Comparison of ENCODE assay signal across 1 cellular context in the genomic region with DNA sequence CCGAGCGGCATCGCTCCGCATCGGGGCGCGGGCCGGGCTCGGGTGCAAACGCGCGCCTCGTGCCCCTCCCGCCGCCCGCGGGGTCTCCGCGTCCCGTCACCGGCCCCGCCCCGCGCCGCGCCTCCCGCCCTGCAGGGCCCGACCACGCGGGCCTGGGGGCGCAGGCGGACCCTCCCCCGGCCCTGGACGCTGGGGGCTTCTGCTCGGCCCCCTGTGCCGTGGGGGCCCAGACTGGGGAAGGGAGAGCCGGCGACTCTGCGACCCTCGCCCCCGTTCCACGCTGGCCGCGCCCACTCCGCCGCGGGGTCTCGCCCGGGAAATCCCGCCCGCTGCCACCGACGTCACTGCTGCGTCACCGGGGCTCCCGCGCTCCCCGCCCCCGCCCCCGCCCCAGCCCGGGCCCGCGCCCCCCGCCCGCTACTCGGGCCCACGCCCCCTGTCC.
TF ChIP-seq lines count a peak whose summit lies in the region.

TSS of gene GNG4 (minus strand) at position 63 of the 442 bp plus-strand sequence. CDS start 65,946 bp downstream, outside the sequence.

TF ChIP-seq in HEK293, 187 proteins besides CTCF, POLR2A, EP300 and RAD21 (continued from another document and continues in another):
- TF ChIP-seq PRDM4 (tag by site-specific recombination; IDR thresholded peaks at IDR 0.05) (no peak), ZNF140 (tag by site-specific recombination; IDR thresholded peaks at IDR 0.05) (no peak), ZNF561 (tag by site-specific recombination; IDR thresholded peaks at IDR 0.05; ENCODE audit: borderline replicate concordance) (no peak; the same call in 1 of the 2 replicates), ZNF629 (tag by site-specific recombination; IDR thresholded peaks at IDR 0.05) (peak; percentile 78), ZNF223 (tag by site-specific recombination; IDR thresholded peaks at IDR 0.05) (no peak), AEBP2 (tag by site-specific recombination; IDR thresholded peaks at IDR 0.05; ENCODE audit: borderline replicate concordance) (no peak), ZNF747 (tag by site-specific recombination; IDR thresholded peaks at IDR 0.05) (no peak), ZNF610 (tag by site-specific recombination; IDR thresholded peaks at IDR 0.05; ENCODE audit: borderline replicate concordance) (no peak), ZSCAN16 (tag by site-specific recombination; IDR thresholded peaks at IDR 0.05) (no peak), ZNF37A (tag by site-specific recombination; IDR thresholded peaks at IDR 0.05) (no peak), SP7 (tag by site-specific recombination; IDR thresholded peaks at IDR 0.05) (no peak), ZNF677 (tag by site-specific recombination; IDR thresholded peaks at IDR 0.05) (peak; percentile 4; the same call in 1 of the 2 replicates), TCF7L2 (IDR thresholded peaks at IDR 0.05; ENCODE audit: borderline replicate concordance, low read depth, low read length) (no peak), ZNF843 (tag by site-specific recombination; IDR thresholded peaks at IDR 0.05) (no peak), SP3 (tag by site-specific recombination; IDR thresholded peaks at IDR 0.05) (peak; percentile 61), ZNF23 (tag by site-specific recombination; IDR thresholded peaks at IDR 0.05; ENCODE audit: borderline replicate concordance) (no peak), ZNF514 (tag by site-specific recombination; IDR thresholded peaks at IDR 0.05) (no peak), ZNF155 (tag by site-specific recombination; IDR thresholded peaks at IDR 0.05) (no peak), ZNF416 (tag by site-specific recombination; IDR thresholded peaks at IDR 0.05) (no peak), ZNF626 (tag by site-specific recombination; IDR thresholded peaks at IDR 0.05) (no peak), ZFHX2 (tag by site-specific recombination; conservative IDR thresholded peaks at IDR 0.05) (peak; percentile 87), ZNF292 (tag by site-specific recombination; IDR thresholded peaks at IDR 0.05; ENCODE audit: borderline replicate concordance, low read depth) (no peak), PATZ1 (tag by site-specific recombination; IDR thresholded peaks at IDR 0.05) (no peak; the same call in 1 of the 2 replicates), GLIS1 (tag by site-specific recombination; IDR thresholded peaks at IDR 0.05) (no peak), ZNF138 (tag by site-specific recombination; IDR thresholded peaks at IDR 0.05; ENCODE audit: borderline replicate concordance) (no peak), ZNF623 (tag by site-specific recombination; IDR thresholded peaks at IDR 0.05) (no peak), ZNF157 (tag by site-specific recombination; IDR thresholded peaks at IDR 0.05) (no peak), ZNF473 (tag by site-specific recombination; IDR thresholded peaks at IDR 0.05) (no peak), ZNF114 (tag by site-specific recombination; IDR thresholded peaks at IDR 0.05) (no peak), ZBTB20 (tag by site-specific recombination; IDR thresholded peaks at IDR 0.05) (no peak), KLF8 (tag by site-specific recombination; IDR thresholded peaks at IDR 0.05) (peak; percentile 82), ZNF2 (tag by site-specific recombination; IDR thresholded peaks at IDR 0.05) (no peak), ZNF558 (tag by site-specific recombination; IDR thresholded peaks at IDR 0.05) (no peak), ZNF266 (tag by site-specific recombination; IDR thresholded peaks at IDR 0.05; ENCODE audit: low read depth) (no peak), ZNF501 (tag by site-specific recombination; IDR thresholded peaks at IDR 0.05) (no peak), ZBTB8A (tag by site-specific recombination; IDR thresholded peaks at IDR 0.05) (peak; percentile 3; the same call in 1 of the 2 replicates), OSR2 (tag by site-specific recombination; IDR thresholded peaks at IDR 0.05) (no peak), KLF16 (tag by site-specific recombination; IDR thresholded peaks at IDR 0.05) (peak; percentile 39; the same call in 1 of the 2 replicates), TSHZ1 (tag by site-specific recombination; IDR thresholded peaks at IDR 0.05; ENCODE audit: borderline replicate concordance) (no peak), ZBTB48 (tag by site-specific recombination; IDR thresholded peaks at IDR 0.05) (no peak)
- TF ChIP-seq, protein P1, sequence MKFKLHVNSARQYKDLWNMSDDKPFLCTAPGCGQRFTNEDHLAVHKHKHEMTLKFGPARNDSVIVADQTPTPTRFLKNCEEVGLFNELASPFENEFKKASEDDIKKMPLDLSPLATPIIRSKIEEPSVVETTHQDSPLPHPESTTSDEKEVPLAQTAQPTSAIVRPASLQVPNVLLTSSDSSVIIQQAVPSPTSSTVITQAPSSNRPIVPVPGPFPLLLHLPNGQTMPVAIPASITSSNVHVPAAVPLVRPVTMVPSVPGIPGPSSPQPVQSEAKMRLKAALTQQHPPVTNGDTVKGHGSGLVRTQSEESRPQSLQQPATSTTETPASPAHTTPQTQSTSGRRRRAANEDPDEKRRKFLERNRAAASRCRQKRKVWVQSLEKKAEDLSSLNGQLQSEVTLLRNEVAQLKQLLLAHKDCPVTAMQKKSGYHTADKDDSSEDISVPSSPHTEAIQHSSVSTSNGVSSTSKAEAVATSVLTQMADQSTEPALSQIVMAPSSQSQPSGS (tag by site-specific recombination; IDR thresholded peaks at IDR 0.05; ENCODE audit: low read depth), result no peak
- TF ChIP-seq, protein P2, sequence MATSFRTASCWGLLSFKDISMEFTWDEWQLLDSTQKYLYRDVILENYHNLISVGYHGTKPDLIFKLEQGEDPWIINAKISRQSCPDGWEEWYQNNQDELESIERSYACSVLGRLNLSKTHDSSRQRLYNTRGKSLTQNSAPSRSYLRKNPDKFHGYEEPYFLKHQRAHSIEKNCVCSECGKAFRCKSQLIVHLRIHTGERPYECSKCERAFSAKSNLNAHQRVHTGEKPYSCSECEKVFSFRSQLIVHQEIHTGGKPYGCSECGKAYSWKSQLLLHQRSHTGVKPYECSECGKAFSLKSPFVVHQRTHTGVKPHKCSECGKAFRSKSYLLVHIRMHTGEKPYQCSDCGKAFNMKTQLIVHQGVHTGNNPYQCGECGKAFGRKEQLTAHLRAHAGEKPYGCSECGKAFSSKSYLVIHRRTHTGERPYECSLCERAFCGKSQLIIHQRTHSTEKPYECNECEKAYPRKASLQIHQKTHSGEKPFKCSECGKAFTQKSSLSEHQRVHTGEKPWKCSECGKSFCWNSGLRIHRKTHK (tag by site-specific recombination; IDR thresholded peaks at IDR 0.05), result no peak
- TF ChIP-seq, protein P3, sequence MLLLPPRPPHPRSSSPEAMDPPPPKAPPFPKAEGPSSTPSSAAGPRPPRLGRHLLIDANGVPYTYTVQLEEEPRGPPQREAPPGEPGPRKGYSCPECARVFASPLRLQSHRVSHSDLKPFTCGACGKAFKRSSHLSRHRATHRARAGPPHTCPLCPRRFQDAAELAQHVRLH (tag by site-specific recombination; IDR thresholded peaks at IDR 0.05), result no peak
- TF ChIP-seq, protein P4, sequence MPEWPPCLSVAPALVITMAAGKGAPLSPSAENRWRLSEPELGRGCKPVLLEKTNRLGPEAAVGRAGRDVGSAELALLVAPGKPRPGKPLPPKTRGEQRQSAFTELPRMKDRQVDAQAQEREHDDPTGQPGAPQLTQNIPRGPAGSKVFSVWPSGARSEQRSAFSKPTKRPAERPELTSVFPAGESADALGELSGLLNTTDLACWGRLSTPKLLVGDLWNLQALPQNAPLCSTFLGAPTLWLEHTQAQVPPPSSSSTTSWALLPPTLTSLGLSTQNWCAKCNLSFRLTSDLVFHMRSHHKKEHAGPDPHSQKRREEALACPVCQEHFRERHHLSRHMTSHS (tag by site-specific recombination; IDR thresholded peaks at IDR 0.05), result no peak
- TF ChIP-seq, protein P5, sequence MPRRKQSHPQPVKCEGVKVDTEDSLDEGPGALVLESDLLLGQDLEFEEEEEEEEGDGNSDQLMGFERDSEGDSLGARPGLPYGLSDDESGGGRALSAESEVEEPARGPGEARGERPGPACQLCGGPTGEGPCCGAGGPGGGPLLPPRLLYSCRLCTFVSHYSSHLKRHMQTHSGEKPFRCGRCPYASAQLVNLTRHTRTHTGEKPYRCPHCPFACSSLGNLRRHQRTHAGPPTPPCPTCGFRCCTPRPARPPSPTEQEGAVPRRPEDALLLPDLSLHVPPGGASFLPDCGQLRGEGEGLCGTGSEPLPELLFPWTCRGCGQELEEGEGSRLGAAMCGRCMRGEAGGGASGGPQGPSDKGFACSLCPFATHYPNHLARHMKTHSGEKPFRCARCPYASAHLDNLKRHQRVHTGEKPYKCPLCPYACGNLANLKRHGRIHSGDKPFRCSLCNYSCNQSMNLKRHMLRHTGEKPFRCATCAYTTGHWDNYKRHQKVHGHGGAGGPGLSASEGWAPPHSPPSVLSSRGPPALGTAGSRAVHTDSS (tag by site-specific recombination; IDR thresholded peaks at IDR 0.05), result no peak
- TF ChIP-seq, protein P6, sequence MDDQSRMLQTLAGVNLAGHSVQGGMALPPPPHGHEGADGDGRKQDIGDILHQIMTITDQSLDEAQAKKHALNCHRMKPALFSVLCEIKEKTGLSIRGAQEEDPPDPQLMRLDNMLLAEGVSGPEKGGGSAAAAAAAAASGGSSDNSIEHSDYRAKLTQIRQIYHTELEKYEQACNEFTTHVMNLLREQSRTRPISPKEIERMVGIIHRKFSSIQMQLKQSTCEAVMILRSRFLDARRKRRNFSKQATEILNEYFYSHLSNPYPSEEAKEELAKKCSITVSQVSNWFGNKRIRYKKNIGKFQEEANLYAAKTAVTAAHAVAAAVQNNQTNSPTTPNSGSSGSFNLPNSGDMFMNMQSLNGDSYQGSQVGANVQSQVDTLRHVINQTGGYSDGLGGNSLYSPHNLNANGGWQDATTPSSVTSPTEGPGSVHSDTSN (CRISPR knock-in tag; IDR thresholded peaks at IDR 0.05), result peak; percentile 17; the same call in 1 of the 2 replicates
